Comparison of ENCODE assay signal across 8 cellular contexts in the genomic region with DNA sequence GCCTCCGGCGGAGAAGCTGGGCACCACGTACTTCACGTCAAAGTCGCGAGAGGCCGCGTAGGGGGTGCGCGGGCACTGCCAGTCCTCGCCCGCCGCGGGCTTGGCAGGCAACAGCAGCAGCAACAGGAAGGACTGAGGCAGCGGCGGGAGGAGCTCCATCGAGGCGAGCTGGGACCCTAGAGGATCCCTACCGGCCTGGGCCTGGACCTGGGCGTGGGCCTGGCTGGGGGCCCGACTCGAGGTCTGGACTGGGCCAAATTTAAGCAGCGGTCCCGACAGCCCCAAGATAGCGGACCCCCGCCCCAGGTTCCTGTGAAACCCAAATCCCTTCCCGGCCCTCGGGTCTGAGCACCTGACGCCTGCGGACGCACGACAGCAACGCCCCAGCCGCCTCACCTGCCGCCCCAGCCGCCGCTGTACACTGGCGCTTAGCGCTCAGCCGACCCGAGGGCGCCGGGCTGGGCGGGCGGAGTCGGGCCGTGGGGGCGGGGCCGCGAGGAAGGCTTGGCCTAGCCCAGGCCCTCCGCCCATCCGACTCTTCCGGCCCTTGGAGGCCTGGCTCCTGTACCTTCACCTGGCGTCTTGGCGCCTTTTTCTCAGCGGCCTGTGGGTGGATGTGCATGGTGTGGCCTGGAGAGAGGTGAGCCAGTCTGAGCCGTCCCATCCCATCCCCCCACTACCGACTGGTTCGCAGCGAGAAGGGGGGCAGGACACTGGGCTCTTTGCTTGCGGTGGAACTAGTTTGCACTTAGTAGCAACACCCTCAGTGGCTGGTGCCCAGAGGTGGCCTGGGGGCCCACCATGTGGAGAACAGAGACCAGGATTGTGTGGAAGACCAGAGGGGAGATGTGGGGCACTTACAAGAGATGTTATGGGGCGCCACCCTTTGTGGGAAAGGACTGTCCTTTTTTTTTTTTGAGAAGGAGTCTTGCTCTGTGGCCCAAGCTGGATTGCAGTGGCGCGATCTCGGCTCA. TPM values are rescaled to one million over a fixed set of nuclear protein-coding genes. Genes with fewer than 3 reads are reported as not detected.
DNase-seq lines count a peak whose midpoint lies in the region.

MST1R (minus strand) TSS at position 423 of the 974 bp plus-strand sequence; CDS start at position 159, 264 bp downstream.

- peaks cover 18% of the 10 kb centered on the region for H3K4me1 ChIP-seq in HUES64 (ENCODE audit: insufficient read depth, low read length)
- peaks cover 19% of the 10 kb centered on the region for H3K4me1 ChIP-seq in mesenchymal stem cell (ENCODE audit: control insufficient read depth, insufficient read depth, low read depth, low read length)

- peak within 1 kb of the TSS; percentile 37 for H3K4me3 ChIP-seq in HUES64 (ENCODE audit: low read length)
- H3K4me3 ChIP-seq in mesenchymal stem cell (ENCODE audit: insufficient read depth in 1 of 2, low read depth in 1 of 2, low read length in 2 of 2) = peak within 1 kb of the TSS in 1 of 2 experiments; percentile 67

- H2BK12ac ChIP-seq in mesenchymal stem cell (ENCODE audit: low read length in 2 of 2) = no peak within 1 kb of the TSS

- peaks cover 2% of the 10 kb centered on the region for H3K27me3 Mint-ChIP-seq in dendritic cell treated with granulocyte-macrophage colony-stimulating factor and Interleukin-4, amounts not matched to agents 40 ng/mL and 50 ng/mL, for 4 days

- H3K36me3 ChIP-seq in HUES64 (ENCODE audit: insufficient read depth, low read length) (no peaks in the 10 kb centered on the region), mesenchymal stem cell (ENCODE audit: control insufficient read depth in 1 of 2, insufficient read depth in 2 of 2, low read depth in 1 of 2, low read length in 2 of 2) (peaks cover 0 to 3% of the 10 kb centered on the region in 2 experiments)

- peak within 1 kb of the TSS; percentile 67 for H3K27ac Mint-ChIP-seq in dendritic cell treated with granulocyte-macrophage colony-stimulating factor and Interleukin-4, amounts not matched to agents 40 ng/mL and 50 ng/mL, for 4 days

- H3K4me1 Mint-ChIP-seq in dendritic cell treated with granulocyte-macrophage colony-stimulating factor and Interleukin-4, amounts not matched to agents 40 ng/mL and 50 ng/mL, for 4 days (ENCODE audit: low read depth) = peaks cover 28% of the 10 kb centered on the region

- peak within 1 kb of the TSS; percentile 54; the same call in 1 of the 2 replicates for H3K27ac ChIP-seq in HUES64 (ENCODE audit: low read depth, low read length)
- no peak within 1 kb of the TSS for H3K27ac ChIP-seq in mesenchymal stem cell (ENCODE audit: low read length, poor library complexity, severe bottlenecking)

- H3K18ac ChIP-seq in mesenchymal stem cell (ENCODE audit: low read depth in 1 of 2, low read length in 2 of 2) = peak within 1 kb of the TSS in 1 of 2 experiments; percentile 67

- H3K9me3 ChIP-seq in HUES64 (ENCODE audit: insufficient read depth, low read depth, low read length) (no peaks in the 10 kb centered on the region), mesenchymal stem cell (ENCODE audit: control insufficient read depth, low read length) (no peaks in the 10 kb centered on the region)

- peak within 1 kb of the TSS; percentile 54 for H2AFZ ChIP-seq in mesenchymal stem cell (ENCODE audit: low read depth, low read length)

- H2BK120ac ChIP-seq in mesenchymal stem cell (ENCODE audit: low read depth, low read length) = peak within 1 kb of the TSS; percentile 0

- H3K9ac ChIP-seq in HUES64 (ENCODE audit: low read depth, low read length) (peak within 1 kb of the TSS; percentile 51; the same call in 1 of the 2 replicates), mesenchymal stem cell (ENCODE audit: low read length) (peak within 1 kb of the TSS; percentile 64)

- peaks cover 2% of the 10 kb centered on the region for H3K36me3 Mint-ChIP-seq in dendritic cell treated with granulocyte-macrophage colony-stimulating factor and Interleukin-4, amounts not matched to agents 40 ng/mL and 50 ng/mL, for 4 days (ENCODE audit: low read depth)

- no peaks in the 10 kb centered on the region for H3K27me3 ChIP-seq in HUES64 (ENCODE audit: insufficient read depth, low read length)
- H3K27me3 ChIP-seq in mesenchymal stem cell (ENCODE audit: control insufficient read depth in 1 of 2, insufficient read depth in 1 of 2, low read length in 2 of 2) = no peaks in the 10 kb centered on the region

- DNase-seq in NCI-H1436 (lab: John Stamatoyannopoulos, UW) = peak; percentile 78
- no peak for DNase-seq in NCI-H1436 treated with DMSO at 0.1 percent for 48 hours (lab: John Stamatoyannopoulos, UW)
- peak; percentile 73 to 79 for DNase-seq in activated CD4-positive, alpha-beta T cell treated with anti-CD3 and anti-CD28 coated beads for 24 hours (ENCODE audit: low read depth in 2 of 2)
- peak; percentile 27 for DNase-seq in mesenchymal stem cell
- peak; percentile 75 for DNase-seq in stimulated activated CD8-positive, alpha-beta memory T cell treated with anti-CD3 and anti-CD28 coated beads, Interleukin-4, amount 100 ng/mL, for 24 hours (ENCODE audit: low read depth)
- no peak for DNase-seq in D341Med (ENCODE audit: low spot score)

- H3K4me3 Mint-ChIP-seq in dendritic cell treated with granulocyte-macrophage colony-stimulating factor and Interleukin-4, amounts not matched to agents 40 ng/mL and 50 ng/mL, for 4 days = peak within 1 kb of the TSS; percentile 75

- 40% methylated on average over 62 of the region's 65 CpGs for WGBS in HUES64
- WGBS in mesenchymal stem cell = 43% methylated on average over 55 of the region's 65 CpGs

- H4K91ac ChIP-seq in mesenchymal stem cell (ENCODE audit: low read length) = no peak within 1 kb of the TSS

- H3K4ac ChIP-seq in mesenchymal stem cell (ENCODE audit: low read depth in 1 of 2, low read length in 2 of 2) = no peak within 1 kb of the TSS

- H3K23ac ChIP-seq in mesenchymal stem cell (ENCODE audit: low read length in 2 of 2) = no peak within 1 kb of the TSS

- H2BK5ac ChIP-seq in mesenchymal stem cell (ENCODE audit: low read depth, low read length, poor library complexity, severe bottlenecking) = no peak within 1 kb of the TSS

- no peak within 1 kb of the TSS for H2AK5ac ChIP-seq in mesenchymal stem cell (ENCODE audit: low read length, severe bottlenecking)

- H3K9me3 Mint-ChIP-seq in dendritic cell treated with granulocyte-macrophage colony-stimulating factor and Interleukin-4, amounts not matched to agents 40 ng/mL and 50 ng/mL, for 4 days = no peaks in the 10 kb centered on the region

- no peak within 1 kb of the TSS for H2BK15ac ChIP-seq in mesenchymal stem cell (ENCODE audit: low read depth, poor library complexity, severe bottlenecking)

- H4K8ac ChIP-seq in mesenchymal stem cell (ENCODE audit: low read length) = peak within 1 kb of the TSS; percentile 70

- intact Hi-C loops in dendritic cell treated with granulocyte-macrophage colony-stimulating factor and Interleukin-4, amounts not matched to agents 40 ng/mL and 50 ng/mL, for 4 days (cut with micrococcal nuclease) = no loop called here

- peak within 1 kb of the TSS; percentile 25 for H3K4me2 ChIP-seq in mesenchymal stem cell (ENCODE audit: low read length, poor library complexity, severe bottlenecking)

- H3K79me1 ChIP-seq in mesenchymal stem cell (replicated peaks; ENCODE audit: low read length, poor library complexity, severe bottlenecking) = no peaks in the 10 kb centered on the region

- no peak within 1 kb of the TSS for H3K14ac ChIP-seq in mesenchymal stem cell (ENCODE audit: low read length in 2 of 2)

RNA-seq across cellular contexts. Expression of gene MST1R, which starts in this region (rescaled TPM):
- polyA plus RNA-seq in HUES64 (2013, experiment 1 of 2) = 2.3 TPM
- polyA plus RNA-seq in HUES64 (2013, experiment 2 of 2) = 1.3 TPM
- polyA plus RNA-seq in mesenchymal stem cell (2013, experiment 1 of 2) = 0.36 TPM
- polyA plus RNA-seq in mesenchymal stem cell (2013, experiment 2 of 2) = 0.12 TPM

Comparison
In these comparisons a context has a peak if more than half of its experiments do, and no peak if none do; other contexts are left out.
1. DNase-seq: peak in NCI-H1436 (single experiment), activated CD4-positive, alpha-beta T cell treated with anti-CD3 and anti-CD28 coated beads for 24 hours (2 of 2), mesenchymal stem cell (single experiment) and stimulated activated CD8-positive, alpha-beta memory T cell treated with anti-CD3 and anti-CD28 coated beads, Interleukin-4, amount 100 ng/mL, for 24 hours (single experiment); none in NCI-H1436 treated with DMSO at 0.1 percent for 48 hours (single experiment) and D341Med (single experiment).